ENCODE assay signal across 1 cellular context in genomic region chr6:17635568-17635967, GRCh38.
TF ChIP-seq lines count a peak whose summit lies in the region.

No MANE protein-coding gene starts in this region.

TF ChIP-seq in IMR-90, 13 proteins besides CTCF, POLR2A, EP300 and RAD21:
- peak; percentile 46; the same call in 1 of the 2 replicates for TF ChIP-seq NFE2L2 (IDR thresholded peaks at IDR 0.05; ENCODE audit: low read depth, low read length)
- TF ChIP-seq MAFK (IDR thresholded peaks at IDR 0.05; ENCODE audit: low read depth, low read length): no peak
- TF ChIP-seq CEBPB (IDR thresholded peaks at IDR 0.05; ENCODE audit: low read depth, low read length): no peak
- TF ChIP-seq MXI1 (IDR thresholded peaks at IDR 0.05; ENCODE audit: borderline replicate concordance, low read depth, low read length): no peak
- TF ChIP-seq USF2 (IDR thresholded peaks at IDR 0.05; ENCODE audit: low read depth, low read length): no peak
- no peak for TF ChIP-seq FOS (IDR thresholded peaks at IDR 0.05; ENCODE audit: low read depth, low read length)
- TF ChIP-seq BHLHE40 (IDR thresholded peaks at IDR 0.05; ENCODE audit: low read depth, low read length): no peak
- TF ChIP-seq CHD1 (IDR thresholded peaks at IDR 0.05; ENCODE audit: low read depth, low read length): no peak
